In the genomic region with DNA sequence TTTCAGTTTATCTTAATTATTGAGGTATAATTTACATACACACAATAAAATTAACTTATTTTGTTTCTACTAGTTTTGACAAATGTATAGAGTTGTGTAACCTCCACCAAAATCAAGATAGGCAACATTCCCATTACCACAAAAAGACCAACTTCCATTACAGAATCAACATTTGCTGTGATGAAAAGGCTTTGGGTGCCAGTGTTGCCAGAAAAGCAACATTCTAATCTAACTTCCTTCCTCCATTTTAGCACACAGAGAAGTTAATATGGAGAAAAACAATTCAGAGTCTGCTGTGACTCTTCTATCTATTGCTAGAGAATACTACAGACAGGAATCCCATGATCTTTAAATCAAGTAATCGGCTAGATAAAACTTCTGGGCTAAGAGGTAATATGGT, we compare ENCODE assay signal across 13 cellular contexts.
DNase-seq lines count a peak whose midpoint lies in the region; ATAC-seq and TF ChIP-seq lines count a peak whose summit lies in the region.
"Had no signal": no experiment of that assay in that cellular context is flagged by ENCODE, and none has a peak within 500 bp of the region (broad histone marks: within the 10 kb centered on the region; RNA-seq: fewer than 3 reads in every experiment).

No MANE protein-coding gene starts in this region.

- H3K27ac ChIP-seq in left ventricle myocardium inferior (replicated peaks) (peak overlapping the region; percentile 59), coronary artery (peak overlapping the region; percentile 38 to 42), mesodermal cell (ENCODE audit: low read depth, low read length, severe bottlenecking) (peak overlapping the region; percentile 86), upper lobe of right lung (peak overlapping the region; percentile 52)

- H3K4me3 ChIP-seq in left ventricle myocardium inferior, result peak overlapping the region; percentile 26
- H3K4me3 ChIP-seq in coronary artery, result no peak overlapping the region
- H3K4me3 ChIP-seq in mesodermal cell (ENCODE audit: extremely low read depth, insufficient read depth, low read length, poor library complexity, severe bottlenecking), result no peak overlapping the region
- no peak overlapping the region for H3K4me3 ChIP-seq in upper lobe of right lung

- H3K4me1 ChIP-seq in left ventricle myocardium inferior (peaks cover 39% of the 10 kb centered on the region), mesodermal cell (ENCODE audit: control insufficient read depth, insufficient read depth, low read length, poor library complexity, severe bottlenecking) (peaks cover 55% of the 10 kb centered on the region), upper lobe of right lung (peaks cover 31% of the 10 kb centered on the region)

- no peak for DNase-seq in left ventricle myocardium inferior
- no peak for DNase-seq in Right ventricle myocardium superior
- no peak for DNase-seq in coronary artery (ENCODE audit: low spot score)
- no peak for DNase-seq in upper lobe of right lung
- no peak for DNase-seq in kidney glomerular epithelial cell (lab: John Stamatoyannopoulos, UW)
- DNase-seq: activated CD4-positive, alpha-beta T cell treated with anti-CD3 and anti-CD28 coated beads, Interleukin-2, amount 10 ng/mL, durations not matched to agents 7 days and 5 days; central memory CD4-positive, alpha-beta T cell; kidney; NCI-H2081 treated with DMSO at 0.1 percent for 48 hours had no signal

- ATAC-seq in Right ventricle myocardium superior (ENCODE audit: poor library complexity), result no peak
- ATAC-seq in upper lobe of right lung, result no peak
- ATAC-seq in GM18519 (IDR thresholded peaks at IDR 0.05; ENCODE audit: low FRiP score, unreplicated experiment), result no peak
- ATAC-seq in HG03135 (IDR thresholded peaks at IDR 0.05; ENCODE audit: unreplicated experiment), result no peak
- ATAC-seq: natural killer cell treated with Interleukin-12 subunit alpha and Interleukin-12 subunit beta and Interleukin-15 and Interleukin-18, amount 100 ng/mL, for 72 hours had no signal

- H3K9me3 ChIP-seq in left ventricle myocardium inferior (replicated peaks) (no peaks in the 10 kb centered on the region), mesodermal cell (ENCODE audit: control insufficient read depth, low read length) (no peaks in the 10 kb centered on the region), upper lobe of right lung (no peaks in the 10 kb centered on the region)

- TF ChIP-seq CTCF in left ventricle myocardium inferior (IDR thresholded peaks at IDR 0.05; ENCODE audit: borderline replicate concordance), result no peak
- no peak for TF ChIP-seq CTCF in coronary artery (IDR thresholded peaks at IDR 0.05)
- TF ChIP-seq CTCF in upper lobe of right lung (IDR thresholded peaks at IDR 0.05), result no peak

- intact Hi-C loops in left ventricle myocardium inferior (cut with micrococcal nuclease), result no loop called here
- intact Hi-C loops in Right ventricle myocardium superior (cut with DNase I), result no loop called here
- intact Hi-C loops in upper lobe of right lung (cut with DNase I), result no loop called here

- H3K27me3 ChIP-seq in left ventricle myocardium inferior (ENCODE audit: low read depth) (no peaks in the 10 kb centered on the region), upper lobe of right lung (no peaks in the 10 kb centered on the region)

- WGBS in mesodermal cell (ENCODE audit: insufficient coverage in 2 of 2), 2 experiments, result no CpG with 5 or more reads among the region's 1 CpG

- H3K36me3 ChIP-seq in left ventricle myocardium inferior (no peaks in the 10 kb centered on the region), mesodermal cell (ENCODE audit: control insufficient read depth, insufficient read depth, low read length) (peaks cover 39% of the 10 kb centered on the region), upper lobe of right lung (no peaks in the 10 kb centered on the region)
